ENCODE assay signal across 1 cellular context in genomic region chr5:61409568-61409967, GRCh38.
A peak's percentile ranks its signal among the peaks of the same experiment; 100 is the strongest.
TF ChIP-seq lines count a peak whose summit lies in the region.

No MANE protein-coding gene starts in this region.

TF ChIP-seq in HEK293, 187 proteins besides CTCF, POLR2A, EP300 and RAD21 (continued from another document):
- TF ChIP-seq ZFP3 (tag by site-specific recombination; IDR thresholded peaks at IDR 0.05; ENCODE audit: low read depth) (no peak), ZNF366 (tag by site-specific recombination; conservative IDR thresholded peaks at IDR 0.05) (peak; percentile 61)
